ENCODE assay signal across 19 cellular contexts in the genomic region with DNA sequence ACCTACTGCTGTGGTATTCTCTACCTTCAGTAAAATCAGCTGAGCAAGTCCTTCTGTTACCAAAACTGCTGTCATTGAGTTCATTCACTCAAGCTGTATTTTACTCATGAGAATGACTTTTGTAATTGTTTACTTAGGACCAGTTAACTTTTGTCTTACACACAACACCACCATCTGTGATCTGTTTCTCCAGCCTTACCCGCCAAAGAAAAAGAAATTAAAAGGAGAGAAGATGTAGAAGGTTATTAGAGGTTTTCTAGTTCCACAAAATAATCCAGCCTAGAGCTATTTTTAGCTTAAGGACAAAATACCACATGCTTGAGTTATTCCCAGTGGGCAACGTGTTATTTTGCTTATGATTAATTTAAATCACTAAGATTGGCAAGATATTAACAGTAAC. TPM values are rescaled to one million over a fixed set of nuclear protein-coding genes. Genes with fewer than 3 reads are reported as not detected.
A peak's percentile ranks its signal among the peaks of the same experiment; 100 is the strongest.
DNase-seq lines count a peak whose midpoint lies in the region; ATAC-seq and TF ChIP-seq lines count a peak whose summit lies in the region.
"Had no signal": no experiment of that assay in that cellular context is flagged by ENCODE, and none has a peak within 500 bp of the region (broad histone marks: within the 10 kb centered on the region; RNA-seq: fewer than 3 reads in every experiment).

No MANE protein-coding gene starts in this region.

- peaks cover 20 to 36% of the 10 kb centered on the region in 2 donors for H3K4me1 Mint-ChIP-seq in natural killer cell
- peaks cover 29 to 40% of the 10 kb centered on the region in 2 donors for H3K4me1 Mint-ChIP-seq in natural killer cell treated with Interleukin-12 subunit alpha and Interleukin-12 subunit beta and Interleukin-15 and Interleukin-18, amount 100 ng/mL, for 72 hours (ENCODE audit: low read depth in 2 of 2)
- H3K4me1 Mint-ChIP-seq in activated CD4-positive, alpha-beta memory T cell treated with anti-CD3 and anti-CD28 coated beads for 36 hours (ENCODE audit: low read depth), result peaks cover 35% of the 10 kb centered on the region
- H3K4me1 Mint-ChIP-seq in immature natural killer cell, result peaks cover 25 to 43% of the 10 kb centered on the region in 2 donors

- TF ChIP-seq CTCF in natural killer cell (IDR thresholded peaks at IDR 0.05), result no peak
- TF ChIP-seq CTCF in tibial artery (IDR thresholded peaks at IDR 0.05), result no peak

- H3K4me3 Mint-ChIP-seq in natural killer cell (no peak overlapping the region), immature natural killer cell (no peak overlapping the region)
- no peak overlapping the region for H3K4me3 Mint-ChIP-seq in natural killer cell treated with Interleukin-12 subunit alpha and Interleukin-12 subunit beta and Interleukin-15 and Interleukin-18, amount 100 ng/mL, for 72 hours
- no peak overlapping the region for H3K4me3 Mint-ChIP-seq in activated CD4-positive, alpha-beta memory T cell treated with anti-CD3 and anti-CD28 coated beads for 36 hours
- H3K4me3 Mint-ChIP-seq: activated naive CD4-positive, alpha-beta T cell treated with anti-CD3 and anti-CD28 coated beads, Interleukin-2, amount 50 U/mL, for 24 hours had no signal

- peaks cover 0 to 66% (median 19%) of the 10 kb centered on the region in 4 donors for H3K4me1 ChIP-seq in tibial artery

- H3K27me3 ChIP-seq in tibial artery, result no peaks in the 10 kb centered on the region
- H3K27me3 ChIP-seq: gastrocnemius medialis, tibial nerve had no signal

- POLR2A ChIA-PET in activated CD4-positive, alpha-beta memory T cell treated with anti-CD3 and anti-CD28 coated beads for 36 hours (lab: Charles Lee), result no interaction called here

- CTCF ChIA-PET in activated CD4-positive, alpha-beta memory T cell treated with anti-CD3 and anti-CD28 coated beads for 36 hours (lab: Charles Lee), result interaction anchor here (2.8 kb wide), 1 partner anchor 64 kb away, joined by 7 read pairs; no protein-coding TSS in a partner anchor

- H3K27ac ChIP-seq in tibial artery, result peak overlapping the region; percentile 62 to 72

- no peaks in the 10 kb centered on the region for H3K9me3 ChIP-seq in tibial artery
- H3K9me3 ChIP-seq: gastrocnemius medialis, tibial nerve had no signal

- H3K27ac Mint-ChIP-seq in natural killer cell (peak overlapping the region; percentile 2 to 15), immature natural killer cell (peak overlapping the region; percentile 9 to 76 (median 38))
- peak overlapping the region in 1 of 2 donors; percentile 6 for H3K27ac Mint-ChIP-seq in natural killer cell treated with Interleukin-12 subunit alpha and Interleukin-12 subunit beta and Interleukin-15 and Interleukin-18, amount 100 ng/mL, for 72 hours
- peak overlapping the region; percentile 24 for H3K27ac Mint-ChIP-seq in activated CD4-positive, alpha-beta memory T cell treated with anti-CD3 and anti-CD28 coated beads for 36 hours
- H3K27ac Mint-ChIP-seq: activated naive CD4-positive, alpha-beta T cell treated with anti-CD3 and anti-CD28 coated beads, Interleukin-2, amount 50 U/mL, for 24 hours had no signal

- H3K9me3 Mint-ChIP-seq in natural killer cell (no peaks in the 10 kb centered on the region), immature natural killer cell (no peaks in the 10 kb centered on the region)
- H3K9me3 Mint-ChIP-seq in natural killer cell treated with Interleukin-12 subunit alpha and Interleukin-12 subunit beta and Interleukin-15 and Interleukin-18, amount 100 ng/mL, for 72 hours, result no peaks in the 10 kb centered on the region
- no peaks in the 10 kb centered on the region for H3K9me3 Mint-ChIP-seq in activated CD4-positive, alpha-beta memory T cell treated with anti-CD3 and anti-CD28 coated beads for 36 hours
- H3K9me3 Mint-ChIP-seq: activated naive CD4-positive, alpha-beta T cell treated with anti-CD3 and anti-CD28 coated beads, Interleukin-2, amount 50 U/mL, for 24 hours had no signal

- H3K36me3 Mint-ChIP-seq in natural killer cell (peaks cover 26% of the 10 kb centered on the region), immature natural killer cell (peaks cover 15 to 50% (median 28%) of the 10 kb centered on the region in 3 donors)
- peaks cover 39% of the 10 kb centered on the region for H3K36me3 Mint-ChIP-seq in natural killer cell treated with Interleukin-12 subunit alpha and Interleukin-12 subunit beta and Interleukin-15 and Interleukin-18, amount 100 ng/mL, for 72 hours
- peaks cover 69% of the 10 kb centered on the region for H3K36me3 Mint-ChIP-seq in activated CD4-positive, alpha-beta memory T cell treated with anti-CD3 and anti-CD28 coated beads for 36 hours

- intact Hi-C loops in natural killer cell (cut with micrococcal nuclease), result no loop called here
- intact Hi-C loops in activated CD4-positive, alpha-beta memory T cell treated with anti-CD3 and anti-CD28 coated beads for 36 hours (cut with micrococcal nuclease), result no loop called here
- intact Hi-C loops in tibial artery (cut with DNase I; ENCODE audit: low total_unique reads), result no loop called here

- peaks cover 15 to 36% (median 22%) of the 10 kb centered on the region in 3 donors for H3K36me3 ChIP-seq in tibial artery

- DNase-seq in natural killer cell (no peak), immature natural killer cell (no peak), tibial artery (no peak)
- no peak for DNase-seq in natural killer cell treated with Interleukin-12 subunit alpha and Interleukin-12 subunit beta and Interleukin-15 and Interleukin-18, amount 100 ng/mL, for 72 hours (ENCODE audit: low spot score)
- DNase-seq in activated CD4-positive, alpha-beta memory T cell treated with anti-CD3 and anti-CD28 coated beads for 36 hours, result no peak
- DNase-seq: activated CD4-positive, alpha-beta T cell treated with anti-CD3 and anti-CD28 coated beads, Interleukin-2, amount 50 U/mL, for 1 hour; activated T-cell treated with anti-CD3 and anti-CD28 coated beads, Interleukin-2, amount 50 U/mL, for 48 hours; COR-L47; dermis blood vessel endothelial cell; DND-41; gastrocnemius medialis; mesenchymal stem cell; NCI-H526 treated with DMSO at 0.1 percent for 48 hours; retina had no signal

- no peak overlapping the region for H3K4me3 ChIP-seq in tibial artery
- H3K4me3 ChIP-seq: gastrocnemius medialis, tibial nerve had no signal

- no peak for ATAC-seq in natural killer cell
- no peak for ATAC-seq in natural killer cell treated with Interleukin-12 subunit alpha and Interleukin-12 subunit beta and Interleukin-15 and Interleukin-18, amount 100 ng/mL, for 72 hours
- ATAC-seq in GM18858 (IDR thresholded peaks at IDR 0.05; ENCODE audit: unreplicated experiment), result no peak
- ATAC-seq in HG03045 (IDR thresholded peaks at IDR 0.05; ENCODE audit: unreplicated experiment), result no peak
- ATAC-seq in HG02973 (IDR thresholded peaks at IDR 0.05; ENCODE audit: unreplicated experiment), result no peak
- ATAC-seq: gastrocnemius medialis had no signal

- H3K27me3 Mint-ChIP-seq in natural killer cell (ENCODE audit: low read depth in 2 of 2) (no peaks in the 10 kb centered on the region), immature natural killer cell (ENCODE audit: low read depth in 3 of 3) (peaks cover 2 to 6% (median 4%) of the 10 kb centered on the region in 3 donors)
- H3K27me3 Mint-ChIP-seq in natural killer cell treated with Interleukin-12 subunit alpha and Interleukin-12 subunit beta and Interleukin-15 and Interleukin-18, amount 100 ng/mL, for 72 hours, result no peaks in the 10 kb centered on the region
- no peaks in the 10 kb centered on the region for H3K27me3 Mint-ChIP-seq in activated CD4-positive, alpha-beta memory T cell treated with anti-CD3 and anti-CD28 coated beads for 36 hours
- H3K27me3 Mint-ChIP-seq: activated naive CD4-positive, alpha-beta T cell treated with anti-CD3 and anti-CD28 coated beads, Interleukin-2, amount 50 U/mL, for 24 hours had no signal

RNA-seq across cellular contexts. Expression of a gene that starts 38.1 kb away (rescaled TPM):
- 10 to 100 TPM; 32.1 to 45.4 (median 35.5) TPM for total RNA-seq in natural killer cell
- total RNA-seq in natural killer cell treated with Interleukin-12 subunit alpha and Interleukin-12 subunit beta and Interleukin-15 and Interleukin-18, amount 100 ng/mL, for 72 hours, result 1 to 10 TPM; 3.3 to 7.1 TPM
- 1 to 10 TPM; 5.0 to 5.1 TPM for total RNA-seq in activated CD4-positive, alpha-beta memory T cell treated with anti-CD3 and anti-CD28 coated beads for 36 hours
- polyA plus RNA-seq in immature natural killer cell, result 10 to 100 TPM in 2 of 3 donors, 1 to 10 TPM in 1; 5.8 to 18.7 (median 12.0) TPM

Comparison
In these comparisons a context has a peak if more than half of its experiments do, and no peak if none do; other contexts are left out.
1. RNA of a gene that starts 38.1 kb away (total RNA-seq): 32.1 to 45.4 TPM in natural killer cell; 3.3 to 7.1 TPM in natural killer cell treated with Interleukin-12 subunit alpha and Interleukin-12 subunit beta and Interleukin-15 and Interleukin-18, amount 100 ng/mL, for 72 hours and 5.0 to 5.1 TPM in activated CD4-positive, alpha-beta memory T cell treated with anti-CD3 and anti-CD28 coated beads for 36 hours; every median in the first group is over 4 times any median in the second.